In genomic region chr6:100592929-100593328, GRCh38 we compare ENCODE assay signal across 1 cellular context.
TF ChIP-seq lines count a peak whose summit lies in the region.

No MANE protein-coding gene starts in this region.

TF ChIP-seq in HEK293, 187 proteins besides CTCF, POLR2A, EP300 and RAD21 (continued from another document and continues in another):
- TF ChIP-seq ZNF362 (tag by site-specific recombination; IDR thresholded peaks at IDR 0.05) = no peak
- peak; percentile 75 for TF ChIP-seq ZNF660 (tag by site-specific recombination; IDR thresholded peaks at IDR 0.05)
- TF ChIP-seq ZNF16 (tag by site-specific recombination; IDR thresholded peaks at IDR 0.05; ENCODE audit: low read depth) = no peak
- no peak for TF ChIP-seq ZNF677 (tag by site-specific recombination; IDR thresholded peaks at IDR 0.05)
- no peak for TF ChIP-seq GLI4 (tag by site-specific recombination; IDR thresholded peaks at IDR 0.05)
- TF ChIP-seq ZBTB49 (tag by site-specific recombination; IDR thresholded peaks at IDR 0.05; ENCODE audit: low read depth) = peak; percentile 70; the same call in 1 of the 2 replicates
- TF ChIP-seq ZEB2 (tag by site-specific recombination; IDR thresholded peaks at IDR 0.05) = peak; percentile 63; the same call in 1 of the 2 replicates
- TF ChIP-seq ZNF791 (tag by site-specific recombination; IDR thresholded peaks at IDR 0.05) = no peak
- TF ChIP-seq ZNF146 (tag by site-specific recombination; IDR thresholded peaks at IDR 0.05) = peak; percentile 60; the same call in 1 of the 2 replicates
- peak; percentile 65; the same call in 1 of the 2 replicates for TF ChIP-seq HIC1 (tag by site-specific recombination; IDR thresholded peaks at IDR 0.05)
- peak; percentile 64 for TF ChIP-seq ZNF501 (tag by site-specific recombination; IDR thresholded peaks at IDR 0.05)
- TF ChIP-seq ZNF133 (tag by site-specific recombination; IDR thresholded peaks at IDR 0.05) = no peak
- TF ChIP-seq KLF17 (tag by site-specific recombination; IDR thresholded peaks at IDR 0.05) = no peak
- TF ChIP-seq ZNF473 (tag by site-specific recombination; IDR thresholded peaks at IDR 0.05) = no peak
- no peak for TF ChIP-seq ZNF292 (tag by site-specific recombination; IDR thresholded peaks at IDR 0.05; ENCODE audit: borderline replicate concordance, low read depth)
- TF ChIP-seq PATZ1 (tag by site-specific recombination; IDR thresholded peaks at IDR 0.05) = peak; percentile 65
- peak; percentile 95 for TF ChIP-seq INSM2 (tag by site-specific recombination; IDR thresholded peaks at IDR 0.05)
- peak; percentile 64 for TF ChIP-seq ATF2 (tag by site-specific recombination; IDR thresholded peaks at IDR 0.05; ENCODE audit: low read depth)
- TF ChIP-seq ZFHX2 (tag by site-specific recombination; conservative IDR thresholded peaks at IDR 0.05) = no peak
- TF ChIP-seq ZNF518A (tag by site-specific recombination; conservative IDR thresholded peaks at IDR 0.05; ENCODE audit: low read depth) = no peak; the same call in none of the 2 replicates
- TF ChIP-seq GLIS2 (tag by site-specific recombination; IDR thresholded peaks at IDR 0.05) = no peak; the same call in 1 of the 2 replicates
- TF ChIP-seq ZNF426 (tag by site-specific recombination; IDR thresholded peaks at IDR 0.05) = no peak
- TF ChIP-seq ZSCAN18 (tag by site-specific recombination; IDR thresholded peaks at IDR 0.05) = no peak
- TF ChIP-seq KLF8 (tag by site-specific recombination; IDR thresholded peaks at IDR 0.05) = peak; percentile 73; the same call in 1 of the 2 replicates
- peak; percentile 68 for TF ChIP-seq ZNF629 (tag by site-specific recombination; IDR thresholded peaks at IDR 0.05)
- TF ChIP-seq ZNF221 (tag by site-specific recombination; IDR thresholded peaks at IDR 0.05; ENCODE audit: borderline replicate concordance) = peak; percentile 70; the same call in 1 of the 2 replicates
- no peak for TF ChIP-seq ZBTB7A (tag by site-specific recombination; IDR thresholded peaks at IDR 0.05; ENCODE audit: low read depth)
- TF ChIP-seq ZNF580 (tag by site-specific recombination; IDR thresholded peaks at IDR 0.05) = peak; percentile 97
- no peak for TF ChIP-seq ZNF211 (tag by site-specific recombination; IDR thresholded peaks at IDR 0.05; ENCODE audit: low read depth)
- peak; percentile 13 for TF ChIP-seq ZNF510 (tag by site-specific recombination; IDR thresholded peaks at IDR 0.05; ENCODE audit: insufficient replicate concordance)
- TF ChIP-seq ZSCAN5A (tag by site-specific recombination; IDR thresholded peaks at IDR 0.05) = no peak
- TF ChIP-seq PRDM6 (tag by site-specific recombination; IDR thresholded peaks at IDR 0.05) = peak; percentile 98
